Comparison of ENCODE assay signal across 1 cellular context in the genomic region with DNA sequence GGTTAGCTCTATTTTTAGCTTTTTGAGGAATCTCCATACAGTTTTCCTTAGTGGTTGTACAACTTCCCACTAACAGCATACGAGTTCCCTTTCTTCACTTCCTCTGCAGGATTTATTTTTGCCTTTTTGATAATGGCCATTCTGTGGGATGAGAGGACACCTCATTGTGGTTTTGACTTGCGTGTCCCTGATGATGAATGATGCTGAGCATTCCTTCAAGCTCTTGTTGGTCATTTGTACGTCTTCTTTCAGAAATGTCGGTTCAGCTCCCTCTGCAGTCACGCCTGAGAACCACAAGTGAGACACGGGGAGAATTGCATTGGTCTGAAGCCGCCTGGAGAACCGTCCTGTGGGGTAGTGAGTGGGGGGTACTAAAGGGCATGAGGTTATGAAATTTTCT.
TF ChIP-seq lines count a peak whose summit lies in the region.

No MANE protein-coding gene starts in this region.

TF ChIP-seq in GM12878, 131 proteins besides CTCF, POLR2A, EP300 and RAD21:
- peak; percentile 72 for TF ChIP-seq RUNX3 (IDR thresholded peaks at IDR 0.05; ENCODE audit: low read length)
- no peak for TF ChIP-seq ASH2L (IDR thresholded peaks at IDR 0.05; ENCODE audit: borderline replicate concordance, low read depth)
- TF ChIP-seq IKZF2 (IDR thresholded peaks at IDR 0.05) = no peak
- TF ChIP-seq BCL3 (IDR thresholded peaks at IDR 0.05; ENCODE audit: borderline replicate concordance, insufficient read depth, low read depth, low read length, poor library complexity, severe bottlenecking) = no peak
- TF ChIP-seq YY1 (IDR thresholded peaks at IDR 0.05; ENCODE audit: low read depth, low read length) = 0 out of 2 replicates have a peak, but pooled peaks have one; percentile 13
- TF ChIP-seq SMC3 (IDR thresholded peaks at IDR 0.05; ENCODE audit: borderline replicate concordance, low read length) = peak; percentile 65; the same call in 1 of the 2 replicates
- 0 out of 2 replicates have a peak, but pooled peaks have one; percentile 38 for TF ChIP-seq FOXM1 (IDR thresholded peaks at IDR 0.05; ENCODE audit: low read depth, low read length)
- TF ChIP-seq IKZF1 (conservative IDR thresholded peaks at IDR 0.05) = 0 out of 2 replicates have a peak, but pooled peaks have one; percentile 12
TF ChIP-seq in GM12878: peak in this region for 5.
